ENCODE assay signal across 8 cellular contexts in the genomic region with DNA sequence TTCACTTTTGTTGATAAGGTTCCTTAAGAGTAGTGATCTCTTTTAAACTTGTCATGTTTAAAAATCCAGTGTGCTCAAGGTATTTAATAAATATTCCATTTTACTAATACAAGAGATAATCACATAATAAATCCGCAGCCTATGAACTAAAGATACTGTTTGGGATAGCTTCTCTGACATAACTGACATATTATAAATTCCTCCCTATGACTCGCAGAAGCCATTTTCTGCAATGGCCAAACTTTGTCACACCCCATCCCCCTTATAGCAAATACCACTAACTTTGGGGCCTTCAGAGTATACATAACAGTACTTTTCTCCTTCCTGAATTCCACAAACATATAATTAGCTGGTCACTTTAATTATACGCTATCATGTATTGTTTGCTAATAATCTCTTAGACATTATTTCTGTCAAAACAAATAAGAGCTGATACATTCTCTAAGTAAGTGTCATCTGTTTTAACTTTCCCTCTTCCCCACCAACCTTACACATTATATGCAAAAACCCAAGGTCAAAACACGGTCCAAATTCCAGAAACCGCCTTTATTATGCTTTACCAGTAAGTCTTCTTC. TPM values are rescaled to one million over a fixed set of nuclear protein-coding genes. Genes with fewer than 3 reads are reported as not detected.
DNase-seq lines count a peak whose midpoint lies in the region; ATAC-seq and TF ChIP-seq lines count a peak whose summit lies in the region.

No MANE protein-coding gene starts in this region.

- no peaks in the 10 kb centered on the region for H3K27me3 ChIP-seq in CD4-positive, CD25-positive, alpha-beta regulatory T cell (ENCODE audit: control insufficient read depth, insufficient read depth, low read length)
- H3K27me3 ChIP-seq in brain microvascular endothelial cell (replicated peaks) (no peaks in the 10 kb centered on the region), mucosa of stomach (ENCODE audit: control insufficient read depth, insufficient read depth, low read length) (no peaks in the 10 kb centered on the region)

- peak overlapping the region; percentile 97 for H3K27ac ChIP-seq in CD4-positive, CD25-positive, alpha-beta regulatory T cell (ENCODE audit: insufficient read depth, low read length, poor library complexity, severe bottlenecking)
- H3K27ac ChIP-seq in brain microvascular endothelial cell, result peak overlapping the region; percentile 93

- no peak for TF ChIP-seq CTCF in brain microvascular endothelial cell (IDR thresholded peaks at IDR 0.05; ENCODE audit: low read depth, low read length, missing control alignments)

- H3K4me1 Mint-ChIP-seq in CD4-positive, CD25-positive, alpha-beta regulatory T cell, result peaks cover 39 to 69% (median 54%) of the 10 kb centered on the region in 4 donors

- peaks cover 0 to under 1% (median 0%) of the 10 kb centered on the region in 7 donors for H3K9me3 Mint-ChIP-seq in CD4-positive, CD25-positive, alpha-beta regulatory T cell

- peaks cover 35% of the 10 kb centered on the region for H3K4me1 ChIP-seq in CD4-positive, CD25-positive, alpha-beta regulatory T cell (ENCODE audit: control insufficient read depth, insufficient read depth, low read length, poor library complexity, severe bottlenecking)
- H3K4me1 ChIP-seq in mucosa of stomach (ENCODE audit: control insufficient read depth, insufficient read depth, low read length), result peaks cover 13% of the 10 kb centered on the region

- H3K9me3 ChIP-seq in CD4-positive, CD25-positive, alpha-beta regulatory T cell (ENCODE audit: control insufficient read depth in 2 of 2, low read length in 2 of 2), result no peaks in the 10 kb centered on the region
- H3K9me3 ChIP-seq in mucosa of stomach (ENCODE audit: control insufficient read depth, low read length), result no peaks in the 10 kb centered on the region

- no peaks in the 10 kb centered on the region for H3K27me3 Mint-ChIP-seq in CD4-positive, CD25-positive, alpha-beta regulatory T cell

- H3K36me3 ChIP-seq in CD4-positive, CD25-positive, alpha-beta regulatory T cell (ENCODE audit: control insufficient read depth, insufficient read depth, low read length), result no peaks in the 10 kb centered on the region
- H3K36me3 ChIP-seq in brain microvascular endothelial cell (replicated peaks) (no peaks in the 10 kb centered on the region), mucosa of stomach (ENCODE audit: control insufficient read depth, insufficient read depth, low read length) (no peaks in the 10 kb centered on the region)

- peak overlapping the region; percentile 60 to 100 (median 63) for H3K27ac Mint-ChIP-seq in CD4-positive, CD25-positive, alpha-beta regulatory T cell

- ATAC-seq in CD4-positive, CD25-positive, alpha-beta regulatory T cell (ENCODE audit: low read depth in 2 of 2), result no peak
- ATAC-seq in GM21723 (IDR thresholded peaks at IDR 0.05; ENCODE audit: unreplicated experiment) (no peak), HG03469 (IDR thresholded peaks at IDR 0.05; ENCODE audit: unreplicated experiment) (no peak), HG03135 (IDR thresholded peaks at IDR 0.05; ENCODE audit: unreplicated experiment) (no peak)

- H3K4me3 Mint-ChIP-seq in CD4-positive, CD25-positive, alpha-beta regulatory T cell, result peak overlapping the region; percentile 89 to 99 (median 98)

- in situ Hi-C loops in brain microvascular endothelial cell (cut with HindIII; ENCODE audit: low pct_ligation_motif_present, low sequenced_read_pairs), result no loop called here

- H3K36me3 Mint-ChIP-seq in CD4-positive, CD25-positive, alpha-beta regulatory T cell, result peaks cover 3% of the 10 kb centered on the region

- H3K9ac ChIP-seq in mucosa of stomach (ENCODE audit: low read length), result peak overlapping the region; percentile 93

- peak overlapping the region; percentile 87 for H3K4me3 ChIP-seq in CD4-positive, CD25-positive, alpha-beta regulatory T cell (ENCODE audit: low read depth, low read length)
- H3K4me3 ChIP-seq in Jurkat, Clone E6-1 (ENCODE audit: low read length), result peak overlapping the region; percentile 77
- H3K4me3 ChIP-seq in brain microvascular endothelial cell (ENCODE audit: low read depth, low read length) (peak overlapping the region; percentile 85), mucosa of stomach (ENCODE audit: low read length) (peak overlapping the region; percentile 78)

- no peak for DNase-seq in CD4-positive, CD25-positive, alpha-beta regulatory T cell
- DNase-seq in Jurkat, Clone E6-1 (ENCODE audit: low read depth, low spot score), result no peak
- DNase-seq in brain microvascular endothelial cell (peak; percentile 17), NCI-H187 treated with DMSO at 0.1 percent for 48 hours (lab: John Stamatoyannopoulos, UW) (no peak)

RNA-seq across cellular contexts. Expression of gene TMEM267, which starts 1.1 kb away (rescaled TPM):
- 11.5 TPM for total RNA-seq in CD4-positive, CD25-positive, alpha-beta regulatory T cell
- 10 to 100 TPM; 31.0 to 33.5 (median 32.6) TPM for polyA plus RNA-seq in CD4-positive, CD25-positive, alpha-beta regulatory T cell
- polyA plus RNA-seq in Jurkat, Clone E6-1 (2012; ENCODE audit: insufficient read depth, insufficient read length), result 18.3 TPM

RNA-seq across cellular contexts. Expression of gene C5orf34, which starts 32.4 kb away (rescaled TPM):
- total RNA-seq in CD4-positive, CD25-positive, alpha-beta regulatory T cell, result 0.81 TPM
- polyA plus RNA-seq in CD4-positive, CD25-positive, alpha-beta regulatory T cell, result under 1 TPM in 3 of 4 donors, not detected in 1; 0.75 to 0.87 (median 0.84) TPM
- 11.5 TPM for polyA plus RNA-seq in Jurkat, Clone E6-1 (2012; ENCODE audit: insufficient read depth, insufficient read length)
